16 cellular contexts compared by ENCODE assay signal in genomic region chr7:120833551-120833950, GRCh38. TPM values are rescaled to one million over a fixed set of nuclear protein-coding genes. Genes with fewer than 3 reads are reported as not detected.
DNase-seq lines count a peak whose midpoint lies in the region; TF ChIP-seq lines count a peak whose summit lies in the region.
"Had no signal": no experiment of that assay in that cellular context is flagged by ENCODE, and none has a peak within 500 bp of the region (broad histone marks: within the 10 kb centered on the region; RNA-seq: fewer than 3 reads in every experiment).

No MANE protein-coding gene starts in this region.

- no peaks in the 10 kb centered on the region for H3K27me3 ChIP-seq in GM06990 (replicated peaks; ENCODE audit: control insufficient read depth, insufficient read depth, low read length)
- H3K27me3 ChIP-seq in iPS-20b (ENCODE audit: insufficient read depth, low read length) = no peaks in the 10 kb centered on the region
- H3K27me3 ChIP-seq in BE2C = 0 out of 2 replicates have a peak, but pooled peaks cover 4% of the 10 kb centered on the region
- H3K27me3 ChIP-seq: right lobe of liver had no signal

- H3K9me3 ChIP-seq in iPS-20b (ENCODE audit: insufficient read depth, low read depth, low read length) (no peaks in the 10 kb centered on the region), BE2C (no peaks in the 10 kb centered on the region)
- H3K9me3 ChIP-seq: right lobe of liver had no signal

- H3K27ac ChIP-seq in iPS-20b (ENCODE audit: low read length) = peak overlapping the region; percentile 7
- H3K27ac ChIP-seq: coronary artery, right lobe of liver had no signal

- H3K4me1 ChIP-seq in iPS-20b (ENCODE audit: insufficient read depth, low read length) (peaks cover 46% of the 10 kb centered on the region; the same call in 1 of the 2 replicates), BE2C (no peaks in the 10 kb centered on the region)

- H3K36me3 ChIP-seq in GM06990 (ENCODE audit: control insufficient read depth, insufficient read depth, low read length) (peaks cover 2% of the 10 kb centered on the region; the same call in 1 of the 2 replicates), iPS-20b (ENCODE audit: insufficient read depth, low read depth, low read length) (peaks cover 7% of the 10 kb centered on the region; the same call in 1 of the 2 replicates), BE2C (no peaks in the 10 kb centered on the region)

- TF ChIP-seq CTCF in GM06990 (IDR thresholded peaks at IDR 0.05; ENCODE audit: insufficient read depth, low read length, poor library complexity, severe bottlenecking) (no peak), BE2C (IDR thresholded peaks at IDR 0.05; ENCODE audit: low read depth, low read length) (no peak)

- H3K4me3 ChIP-seq in GM06990 (replicated peaks; ENCODE audit: low read depth, low read length) = no peak overlapping the region
- H3K4me3 ChIP-seq in iPS-20b (ENCODE audit: low read length) = peak overlapping the region; percentile 40
- H3K4me3 ChIP-seq in BE2C (ENCODE audit: low read depth, low read length) = no peak overlapping the region
- H3K4me3 ChIP-seq: coronary artery, right lobe of liver had no signal

- H3K9ac ChIP-seq in iPS-20b (ENCODE audit: low read depth, low read length) = no peak overlapping the region

- DNase-seq in GM06990 (ENCODE audit: extremely low read depth, insufficient read length) (peak; percentile 18), LHCN-M2 (ENCODE audit: low read depth) (peak; percentile 46), NCI-H526 treated with DMSO at 0.1 percent for 48 hours (lab: John Stamatoyannopoulos, UW) (peak; percentile 96), BE2C (no peak), globus pallidus (ENCODE audit: low spot score) (no peak)
- DNase-seq in stimulated activated CD4-positive, alpha-beta T cell treated with anti-CD3 and anti-CD28 coated beads, Interleukin-2, amount 100 ng/mL, for 48 hours = no peak
- DNase-seq: activated CD4-positive, alpha-beta T cell treated with anti-CD3 and anti-CD28 coated beads for 36 hours; activated CD8-positive, alpha-beta memory T cell treated with anti-CD3 and anti-CD28 coated beads, Interleukin-2, amount 50 U/mL, for 48 hours; activated naive CD4-positive, alpha-beta T cell treated with anti-CD3 and anti-CD28 coated beads for 36 hours; DND-41; erythroblast; NCI-H1048; right lobe of liver; stimulated activated CD4-positive, alpha-beta T cell treated with anti-CD3 and anti-CD28 coated beads, Interleukin-1b, Interleukin-23, amount 100 ng/mL, for 48 hours had no signal

RNA-seq across cellular contexts. Expression of gene TSPAN12, which starts 24.4 kb away (rescaled TPM):
- 6.2 and 6.4 TPM in 2 replicates for total RNA-seq in LHCN-M2 (2014; rRNA removed)
- polyA plus RNA-seq in LHCN-M2 (2012) = 2.5 TPM
- polyA plus RNA-seq in BE2C (2012; ENCODE audit: insufficient read depth, insufficient read length, low read depth) = not detected
- total RNA-seq: activated CD4-positive, alpha-beta T cell treated with anti-CD3 and anti-CD28 coated beads for 36 hours; activated naive CD4-positive, alpha-beta T cell treated with anti-CD3 and anti-CD28 coated beads for 36 hours had no signal

Comparison
In these comparisons a context has a peak if more than half of its experiments do, and no peak if none do; other contexts are left out.
1. DNase-seq: peak in GM06990 (single experiment), LHCN-M2 (single experiment) and NCI-H526 treated with DMSO at 0.1 percent for 48 hours (single experiment); none in BE2C (single experiment), stimulated activated CD4-positive, alpha-beta T cell treated with anti-CD3 and anti-CD28 coated beads, Interleukin-2, amount 100 ng/mL, for 48 hours (0 of 2) and globus pallidus (single experiment).